ENCODE assay signal across 17 cellular contexts in genomic region chr2:69143726-69144360, GRCh38.
DNase-seq lines count a peak whose midpoint lies in the region; ATAC-seq and TF ChIP-seq lines count a peak whose summit lies in the region.
"Had no signal": no experiment of that assay in that cellular context is flagged by ENCODE, and none has a peak within 500 bp of the region (broad histone marks: within the 10 kb centered on the region; RNA-seq: fewer than 3 reads in every experiment).

No MANE protein-coding gene starts in this region.

- no peaks in the 10 kb centered on the region for H3K79me2 ChIP-seq in smooth muscle cell (ENCODE audit: low read depth)

- peak overlapping the region; percentile 43 for H3K4me2 ChIP-seq in smooth muscle cell
- H3K4me2 ChIP-seq: BLaER1 treated with 17β-estradiol and CSF1 and Interleukin-3, amounts not matched to agents 10 nM and 100 nM had no signal

- H3K27me3 ChIP-seq in SJCRH30 (no peaks in the 10 kb centered on the region), foreskin keratinocyte (no peaks in the 10 kb centered on the region), smooth muscle cell (ENCODE audit: low read depth) (no peaks in the 10 kb centered on the region), brain microvascular endothelial cell (replicated peaks) (no peaks in the 10 kb centered on the region)
- H3K27me3 ChIP-seq: BLaER1 treated with 17β-estradiol and CSF1 and Interleukin-3, amounts not matched to agents 10 nM and 100 nM; transverse colon had no signal

- no peaks in the 10 kb centered on the region for H3K4me1 Mint-ChIP-seq in activated CD4-positive, alpha-beta T cell treated with anti-CD3 and anti-CD28 coated beads, Interleukin-2, amount 10 ng/mL, durations not matched to agents 24 days and 14 days

- no peaks in the 10 kb centered on the region for H3K36me3 Mint-ChIP-seq in activated CD4-positive, alpha-beta T cell treated with anti-CD3 and anti-CD28 coated beads, Interleukin-2, amount 10 ng/mL, durations not matched to agents 24 days and 14 days (ENCODE audit: low read depth)

- peaks cover 26% of the 10 kb centered on the region for H3K27me3 Mint-ChIP-seq in activated CD4-positive, alpha-beta T cell treated with anti-CD3 and anti-CD28 coated beads, Interleukin-2, amount 10 ng/mL, durations not matched to agents 24 days and 14 days

- intact Hi-C loops in activated CD4-positive, alpha-beta T cell treated with anti-CD3 and anti-CD28 coated beads, Interleukin-2, amount 10 ng/mL, durations not matched to agents 24 days and 14 days (cut with micrococcal nuclease) = no loop called here

- peak; percentile 42 for DNase-seq in GM03348 (ENCODE audit: low spot score)
- peak; percentile 100 for DNase-seq in SJCRH30
- peak in 1 of 2 donors; percentile 65 for DNase-seq in foreskin keratinocyte
- DNase-seq in smooth muscle cell (lab: John Stamatoyannopoulos, UW; ENCODE audit: unreplicated experiment) = no peak
- no peak for DNase-seq in brain microvascular endothelial cell
- DNase-seq in NCI-H1930 (lab: John Stamatoyannopoulos, UW) = no peak
- no peak for DNase-seq in iPS-NIHi11 (ENCODE audit: low spot score)
- DNase-seq in activated CD4-positive, alpha-beta T cell treated with anti-CD3 and anti-CD28 coated beads, Interleukin-2, amount 10 ng/mL, durations not matched to agents 24 days and 14 days = no peak
- DNase-seq: activated CD4-positive, alpha-beta T cell treated with anti-CD3 and anti-CD28 coated beads, Interleukin-2, amount 50 U/mL, for 1 hour; activated T-cell treated with anti-CD3 and anti-CD28 coated beads, Interleukin-2, amount 50 U/mL, for 72 hours; effector CD4-positive, alpha-beta T cell; foreskin melanocyte; KBM-7; NCI-H1436 treated with DMSO at 0.1 percent for 48 hours; NCI-H526 treated with DMSO at 0.1 percent for 48 hours; transverse colon had no signal

- H3K27ac ChIP-seq in SJCRH30 (peak overlapping the region; percentile 92), foreskin keratinocyte (no peak overlapping the region), smooth muscle cell (ENCODE audit: low read depth) (peak overlapping the region; percentile 86), brain microvascular endothelial cell (no peak overlapping the region)
- H3K27ac ChIP-seq: BLaER1 treated with 17β-estradiol and CSF1 and Interleukin-3, amounts not matched to agents 10 nM and 100 nM; transverse colon had no signal

- H3K4me3 ChIP-seq in SJCRH30 (peak overlapping the region; percentile 16), smooth muscle cell (no peak overlapping the region), brain microvascular endothelial cell (ENCODE audit: low read depth, low read length) (no peak overlapping the region)
- H3K4me3 ChIP-seq: BLaER1 treated with 17β-estradiol and CSF1 and Interleukin-3, amounts not matched to agents 10 nM and 100 nM; transverse colon had no signal

- no peaks in the 10 kb centered on the region for H4K20me1 ChIP-seq in smooth muscle cell (ENCODE audit: low read depth)
- H4K20me1 ChIP-seq: BLaER1 treated with 17β-estradiol and CSF1 and Interleukin-3, amounts not matched to agents 10 nM and 100 nM had no signal

- ATAC-seq in foreskin keratinocyte = peak; percentile 58
- ATAC-seq: activated T-cell treated with anti-CD3 and anti-CD28 coated beads, Interleukin-2, amount 50 U/mL, for 72 hours had no signal

- no peak overlapping the region for H3K9ac ChIP-seq in smooth muscle cell (ENCODE audit: low read depth)
- H3K9ac ChIP-seq: BLaER1 treated with 17β-estradiol and CSF1 and Interleukin-3, amounts not matched to agents 10 nM and 100 nM had no signal

- H3K36me3 ChIP-seq in SJCRH30 = peaks cover 14% of the 10 kb centered on the region
- H3K36me3 ChIP-seq in smooth muscle cell (ENCODE audit: low read depth) = no peaks in the 10 kb centered on the region
- no peaks in the 10 kb centered on the region for H3K36me3 ChIP-seq in brain microvascular endothelial cell (replicated peaks)
- H3K36me3 ChIP-seq: BLaER1 treated with 17β-estradiol and CSF1 and Interleukin-3, amounts not matched to agents 10 nM and 100 nM; transverse colon had no signal

- H3K9me3 Mint-ChIP-seq in activated CD4-positive, alpha-beta T cell treated with anti-CD3 and anti-CD28 coated beads, Interleukin-2, amount 10 ng/mL, durations not matched to agents 24 days and 14 days = no peaks in the 10 kb centered on the region
- H3K9me3 Mint-ChIP-seq: activated T-cell treated with anti-CD3 and anti-CD28 coated beads, Interleukin-2, amount 50 U/mL, for 72 hours had no signal

- 57% methylated on average over 4 of the region's 4 CpGs for WGBS in smooth muscle cell (ENCODE audit: low lambda C conversion rate)

- H3K4me3 Mint-ChIP-seq in activated CD4-positive, alpha-beta T cell treated with anti-CD3 and anti-CD28 coated beads, Interleukin-2, amount 10 ng/mL, durations not matched to agents 24 days and 14 days = no peak overlapping the region
- H3K4me3 Mint-ChIP-seq: activated T-cell treated with anti-CD3 and anti-CD28 coated beads, Interleukin-2, amount 50 U/mL, for 72 hours had no signal

- H3K9me3 ChIP-seq in SJCRH30 (replicated peaks) (no peaks in the 10 kb centered on the region), smooth muscle cell (replicated peaks; ENCODE audit: low read depth) (no peaks in the 10 kb centered on the region)
- H3K9me3 ChIP-seq: BLaER1 treated with 17β-estradiol and CSF1 and Interleukin-3, amounts not matched to agents 10 nM and 100 nM; transverse colon had no signal

- no peak overlapping the region for H3K27ac Mint-ChIP-seq in activated CD4-positive, alpha-beta T cell treated with anti-CD3 and anti-CD28 coated beads, Interleukin-2, amount 10 ng/mL, durations not matched to agents 24 days and 14 days
- H3K27ac Mint-ChIP-seq: activated T-cell treated with anti-CD3 and anti-CD28 coated beads, Interleukin-2, amount 50 U/mL, for 72 hours had no signal

- in situ Hi-C loops in brain microvascular endothelial cell (cut with HindIII; ENCODE audit: low pct_ligation_motif_present, low sequenced_read_pairs) = no loop called here

- TF ChIP-seq CTCF in foreskin keratinocyte (conservative IDR thresholded peaks at IDR 0.05) = no peak
- no peak for TF ChIP-seq CTCF in smooth muscle cell (IDR thresholded peaks at IDR 0.05; ENCODE audit: borderline replicate concordance, insufficient read depth, poor library complexity, severe bottlenecking)
- no peak for TF ChIP-seq CTCF in brain microvascular endothelial cell (IDR thresholded peaks at IDR 0.05; ENCODE audit: low read depth, low read length, missing control alignments)

- H2AFZ ChIP-seq in smooth muscle cell (ENCODE audit: low read depth) = no peak overlapping the region

- H3K4me1 ChIP-seq in SJCRH30 (peaks cover 87% of the 10 kb centered on the region), foreskin keratinocyte (peaks cover 29% of the 10 kb centered on the region), smooth muscle cell (ENCODE audit: low read depth) (peaks cover 10% of the 10 kb centered on the region)

- H3F3A ChIP-seq in smooth muscle cell (ENCODE audit: low read depth) = peaks cover 53% of the 10 kb centered on the region

Comparison
In these comparisons a context has a peak if more than half of its experiments do, and no peak if none do; other contexts are left out.
1. DNase-seq: peak in GM03348 (single experiment) and SJCRH30 (2 of 2); none in smooth muscle cell (single experiment), brain microvascular endothelial cell (single experiment), NCI-H1930 (0 of 2), iPS-NIHi11 (single experiment) and activated CD4-positive, alpha-beta T cell treated with anti-CD3 and anti-CD28 coated beads, Interleukin-2, amount 10 ng/mL, durations not matched to agents 24 days and 14 days (single experiment).
2. H3K27ac ChIP-seq: peak in SJCRH30 (single experiment) and smooth muscle cell (single experiment); none in foreskin keratinocyte (single experiment) and brain microvascular endothelial cell (single experiment).